ENCODE assay signal across 25 cellular contexts in genomic region chr1:217982711-217983405, GRCh38.
DNase-seq lines count a peak whose midpoint lies in the region; ATAC-seq lines count a peak whose summit lies in the region.
"Had no signal": no experiment of that assay in that cellular context is flagged by ENCODE, and none has a peak within 500 bp of the region (broad histone marks: within the 10 kb centered on the region; RNA-seq: fewer than 3 reads in every experiment).

No MANE protein-coding gene starts in this region.

- no peaks in the 10 kb centered on the region for H3K79me1 ChIP-seq in mesenchymal stem cell (replicated peaks; ENCODE audit: low read length, poor library complexity, severe bottlenecking)

- H3K23ac ChIP-seq in mesenchymal stem cell (ENCODE audit: low read length in 2 of 2): no peak overlapping the region

- H3K4ac ChIP-seq in mesenchymal stem cell (ENCODE audit: low read depth in 1 of 2, low read length in 2 of 2): peak overlapping the region; percentile 6 to 91

- H3K4me1 ChIP-seq in mesenchymal stem cell (ENCODE audit: control insufficient read depth, insufficient read depth, low read depth, low read length): no peaks in the 10 kb centered on the region
- H3K4me1 ChIP-seq: left lung, Peyer's patch, testis, vagina had no signal

- no peaks in the 10 kb centered on the region for H3K36me3 ChIP-seq in mesenchymal stem cell (ENCODE audit: control insufficient read depth in 1 of 2, insufficient read depth in 2 of 2, low read depth in 1 of 2, low read length in 2 of 2)
- H3K36me3 ChIP-seq: left lung, Peyer's patch, vagina had no signal

- no peaks in the 10 kb centered on the region for H3K9me3 ChIP-seq in mesenchymal stem cell (ENCODE audit: control insufficient read depth, low read length)
- H3K9me3 ChIP-seq: left lung, Peyer's patch, testis, vagina had no signal

- 88% methylated on average over 17 of the region's 20 CpGs for WGBS in mesenchymal stem cell

- H4K8ac ChIP-seq in mesenchymal stem cell (ENCODE audit: low read length): no peak overlapping the region

- no peak overlapping the region for H2BK15ac ChIP-seq in mesenchymal stem cell (ENCODE audit: low read depth, poor library complexity, severe bottlenecking)

- H3K4me2 ChIP-seq in mesenchymal stem cell (ENCODE audit: low read length, poor library complexity, severe bottlenecking): no peak overlapping the region
- H3K4me2 ChIP-seq: KMS-11, smooth muscle cell had no signal

- no peak overlapping the region for H4K91ac ChIP-seq in mesenchymal stem cell (ENCODE audit: low read length)

- no peak overlapping the region for H2BK5ac ChIP-seq in mesenchymal stem cell (ENCODE audit: low read depth, low read length, poor library complexity, severe bottlenecking)

- no peaks in the 10 kb centered on the region for H3K27me3 ChIP-seq in mesenchymal stem cell (ENCODE audit: control insufficient read depth in 1 of 2, insufficient read depth in 1 of 2, low read length in 2 of 2)
- H3K27me3 ChIP-seq: left lung, Peyer's patch, testis, vagina had no signal

- no peak overlapping the region for H3K4me3 Mint-ChIP-seq in T-helper 2 cell treated with Interferon-gamma antibody and Interleukin-4, amounts not matched to agents 5 μg/mL and 100 μg/mL, for 36 hours
- H3K4me3 Mint-ChIP-seq: activated CD4-positive, alpha-beta T cell treated with anti-CD3 and anti-CD28 coated beads, Interleukin-2, amount 10 ng/mL, durations not matched to agents 7 days and 5 days; activated T-helper 1 cell treated with anti-CD3 and anti-CD28 coated beads, Interleukin-12 subunit alpha, Interleukin-12 subunit beta, Interleukin-2, Interleukin-4 antibody, amounts not matched to agents 30 ng/mL and 10 ng/mL and 1 ng/mL, durations not matched to agents 14 hours and 24 hours and 36 hours; dendritic cell treated with granulocyte-macrophage colony-stimulating factor and Interleukin-4, amounts not matched to agents 40 ng/mL and 50 ng/mL, for 4 days; mesothelial cell of epicardium; nephron; stimulated activated naive B cell treated with anti-CD40 and anti-IgM and Interleukin-4, amounts not matched to agents 10 μg/mL and 1 μg/mL and 100 μg/mL, for 72 hours had no signal

- DNase-seq in D341Med (ENCODE audit: low spot score) (peak; percentile 78), NCI-H1694 treated with DMSO at 0.1 percent for 48 hours (lab: John Stamatoyannopoulos, UW) (peak; percentile 96), NCI-H82 treated with DMSO at 0.1 percent for 48 hours (lab: John Stamatoyannopoulos, UW; ENCODE audit: unreplicated experiment) (peak; percentile 91), mesenchymal stem cell (no peak), left colon (no peak), AML-193 (lab: John Stamatoyannopoulos, UW) (no peak)
- no peak for DNase-seq in T-helper 2 cell treated with Interferon-gamma antibody and Interleukin-4, amounts not matched to agents 5 μg/mL and 100 μg/mL, for 36 hours (ENCODE audit: low spot score)
- DNase-seq: activated CD4-positive, alpha-beta T cell treated with anti-CD3 and anti-CD28 coated beads, Interleukin-2, amount 10 ng/mL, durations not matched to agents 7 days and 5 days; activated naive CD4-positive, alpha-beta T cell treated with anti-CD3 and anti-CD28 coated beads, Interleukin-2, amount 50 U/mL, for 16 hours; anterior cingulate cortex; C1 segment of cervical spinal cord; left lung; NCI-H2029 treated with DMSO at 0.1 percent for 48 hours; NK-92 treated with Interleukin-12 subunit alpha and Interleukin-12 subunit beta, amount 100 ng/mL, for 24 hours; Peyer's patch; stimulated activated naive B cell treated with anti-CD40 and anti-IgM and Interleukin-4, amounts not matched to agents 10 μg/mL and 1 μg/mL and 100 μg/mL, for 72 hours; testis had no signal

- H2AFZ ChIP-seq in mesenchymal stem cell (ENCODE audit: low read depth, low read length): no peak overlapping the region

- no peak overlapping the region for H3K14ac ChIP-seq in mesenchymal stem cell (ENCODE audit: low read length in 2 of 2)

- no peak overlapping the region for H3K27ac Mint-ChIP-seq in T-helper 2 cell treated with Interferon-gamma antibody and Interleukin-4, amounts not matched to agents 5 μg/mL and 100 μg/mL, for 36 hours
- H3K27ac Mint-ChIP-seq: activated CD4-positive, alpha-beta T cell treated with anti-CD3 and anti-CD28 coated beads, Interleukin-2, amount 10 ng/mL, durations not matched to agents 7 days and 5 days; activated T-helper 1 cell treated with anti-CD3 and anti-CD28 coated beads, Interleukin-12 subunit alpha, Interleukin-12 subunit beta, Interleukin-2, Interleukin-4 antibody, amounts not matched to agents 30 ng/mL and 10 ng/mL and 1 ng/mL, durations not matched to agents 14 hours and 24 hours and 36 hours; dendritic cell treated with granulocyte-macrophage colony-stimulating factor and Interleukin-4, amounts not matched to agents 40 ng/mL and 50 ng/mL, for 4 days; mesothelial cell of epicardium; nephron; stimulated activated naive B cell treated with anti-CD40 and anti-IgM and Interleukin-4, amounts not matched to agents 10 μg/mL and 1 μg/mL and 100 μg/mL, for 72 hours had no signal

- H3K36me3 Mint-ChIP-seq in T-helper 2 cell treated with Interferon-gamma antibody and Interleukin-4, amounts not matched to agents 5 μg/mL and 100 μg/mL, for 36 hours (ENCODE audit: low read depth): no peaks in the 10 kb centered on the region
- H3K36me3 Mint-ChIP-seq: mesothelial cell of epicardium; stimulated activated naive B cell treated with anti-CD40 and anti-IgM and Interleukin-4, amounts not matched to agents 10 μg/mL and 1 μg/mL and 100 μg/mL, for 72 hours had no signal

- peak overlapping the region; percentile 28 to 45 for H3K18ac ChIP-seq in mesenchymal stem cell (ENCODE audit: low read depth in 1 of 2, low read length in 2 of 2)

- intact Hi-C loops in left colon (cut with DNase I, micrococcal nuclease): no loop called here

- H3K9me3 Mint-ChIP-seq in T-helper 2 cell treated with Interferon-gamma antibody and Interleukin-4, amounts not matched to agents 5 μg/mL and 100 μg/mL, for 36 hours: peaks cover 4% of the 10 kb centered on the region
- H3K9me3 Mint-ChIP-seq: activated CD4-positive, alpha-beta T cell treated with anti-CD3 and anti-CD28 coated beads, Interleukin-2, amount 10 ng/mL, durations not matched to agents 7 days and 5 days; activated T-helper 1 cell treated with anti-CD3 and anti-CD28 coated beads, Interleukin-12 subunit alpha, Interleukin-12 subunit beta, Interleukin-2, Interleukin-4 antibody, amounts not matched to agents 30 ng/mL and 10 ng/mL and 1 ng/mL, durations not matched to agents 14 hours and 24 hours and 36 hours; mesothelial cell of epicardium; nephron had no signal

- ATAC-seq in left colon (no peak), GM18870 (IDR thresholded peaks at IDR 0.05; ENCODE audit: unreplicated experiment) (no peak)
- ATAC-seq: left lung; stimulated activated naive B cell treated with anti-CD40 and anti-IgM and Interleukin-4, amounts not matched to agents 10 μg/mL and 1 μg/mL and 100 μg/mL, for 72 hours had no signal

- H2AK5ac ChIP-seq in mesenchymal stem cell (ENCODE audit: low read length, severe bottlenecking): no peak overlapping the region

- H2BK12ac ChIP-seq in mesenchymal stem cell (ENCODE audit: low read length in 2 of 2): peak overlapping the region; percentile 86 to 95

- no peaks in the 10 kb centered on the region for H3K4me1 Mint-ChIP-seq in T-helper 2 cell treated with Interferon-gamma antibody and Interleukin-4, amounts not matched to agents 5 μg/mL and 100 μg/mL, for 36 hours (ENCODE audit: low read depth)
- H3K4me1 Mint-ChIP-seq: activated CD4-positive, alpha-beta T cell treated with anti-CD3 and anti-CD28 coated beads, Interleukin-2, amount 10 ng/mL, durations not matched to agents 7 days and 5 days; mesothelial cell of epicardium; stimulated activated naive B cell treated with anti-CD40 and anti-IgM and Interleukin-4, amounts not matched to agents 10 μg/mL and 1 μg/mL and 100 μg/mL, for 72 hours had no signal

- H3K27ac ChIP-seq in mesenchymal stem cell (ENCODE audit: low read length, poor library complexity, severe bottlenecking): no peak overlapping the region
- H3K27ac ChIP-seq: KMS-11, left lung, Peyer's patch, testis, vagina had no signal

- H2BK120ac ChIP-seq in mesenchymal stem cell (ENCODE audit: low read depth, low read length): no peak overlapping the region

- no peak overlapping the region for H3K4me3 ChIP-seq in mesenchymal stem cell (ENCODE audit: insufficient read depth in 1 of 2, low read depth in 1 of 2, low read length in 2 of 2)
- H3K4me3 ChIP-seq: left lung, Peyer's patch, smooth muscle cell, vagina had no signal

- no peak overlapping the region for H3K9ac ChIP-seq in mesenchymal stem cell (ENCODE audit: low read length)
- H3K9ac ChIP-seq: KMS-11 had no signal

- H3K27me3 Mint-ChIP-seq in T-helper 2 cell treated with Interferon-gamma antibody and Interleukin-4, amounts not matched to agents 5 μg/mL and 100 μg/mL, for 36 hours (ENCODE audit: low read depth): no peaks in the 10 kb centered on the region
- H3K27me3 Mint-ChIP-seq: activated CD4-positive, alpha-beta T cell treated with anti-CD3 and anti-CD28 coated beads, Interleukin-2, amount 10 ng/mL, durations not matched to agents 7 days and 5 days; dendritic cell treated with granulocyte-macrophage colony-stimulating factor and Interleukin-4, amounts not matched to agents 40 ng/mL and 50 ng/mL, for 4 days; stimulated activated naive B cell treated with anti-CD40 and anti-IgM and Interleukin-4, amounts not matched to agents 10 μg/mL and 1 μg/mL and 100 μg/mL, for 72 hours had no signal

Comparison
In these comparisons a context has a peak if more than half of its experiments do, and no peak if none do; other contexts are left out.
1. DNase-seq: peak in D341Med (single experiment), NCI-H1694 treated with DMSO at 0.1 percent for 48 hours (single experiment) and NCI-H82 treated with DMSO at 0.1 percent for 48 hours (single experiment); none in mesenchymal stem cell (single experiment), left colon (0 of 2), T-helper 2 cell treated with Interferon-gamma antibody and Interleukin-4, amounts not matched to agents 5 μg/mL and 100 μg/mL, for 36 hours (single experiment) and AML-193 (0 of 2).